10 cellular contexts compared by ENCODE assay signal in genomic region chr7:20270867-20271266, GRCh38. TPM values are rescaled to one million over a fixed set of nuclear protein-coding genes. Genes with fewer than 3 reads are reported as not detected.
DNase-seq lines count a peak whose midpoint lies in the region; ATAC-seq and TF ChIP-seq lines count a peak whose summit lies in the region.
"Had no signal": no experiment of that assay in that cellular context is flagged by ENCODE, and none has a peak within 500 bp of the region (broad histone marks: within the 10 kb centered on the region; RNA-seq: fewer than 3 reads in every experiment).

No MANE protein-coding gene starts in this region.

- in situ Hi-C loops in mammary epithelial cell (cut with MboI; ENCODE audit: low sequenced_read_pairs in 2 of 2): no loop called here

- intact Hi-C loops in breast epithelium (cut with DNase I; ENCODE audit: low total_unique reads) (no loop called here), mammary epithelial cell (cut with micrococcal nuclease) (no loop called here)

- BruUV-seq in mammary epithelial cell (replicated peaks; lab: Mats Ljungman, UMichigan): no TSS peak

- ATAC-seq in GM18870 (IDR thresholded peaks at IDR 0.05; ENCODE audit: unreplicated experiment) (peak; percentile 90), GM21528 (IDR thresholded peaks at IDR 0.05; ENCODE audit: low FRiP score, unreplicated experiment) (peak; percentile 85), HG03103 (IDR thresholded peaks at IDR 0.05; ENCODE audit: low read depth, unreplicated experiment) (peak; percentile 77), gastroesophageal sphincter (no peak)

- no peaks in the 10 kb centered on the region for H3K4me1 ChIP-seq in duodenal mucosa (ENCODE audit: control insufficient read depth in 1 of 2, insufficient read depth in 2 of 2, low read length in 2 of 2)
- no peaks in the 10 kb centered on the region for H3K4me1 ChIP-seq in breast epithelium
- no peaks in the 10 kb centered on the region for H3K4me1 ChIP-seq in mammary epithelial cell (ENCODE audit: insufficient read depth, low read length)
- H3K4me1 ChIP-seq in gastroesophageal sphincter: no peaks in the 10 kb centered on the region
- H3K4me1 ChIP-seq: parathyroid adenoma had no signal

- CTCF ChIA-PET in mammary epithelial cell (lab: Charles Lee; ENCODE audit: low non-redundant PET): interaction anchor here (0.7 kb wide), 1 partner anchor 169 kb away, joined by 7 read pairs; no protein-coding TSS in a partner anchor

- dilution Hi-C loops in mammary epithelial cell (cut with HindIII; ENCODE audit: low sequenced_read_pairs): no loop called here

- H3K36me3 ChIP-seq in duodenal mucosa (ENCODE audit: control insufficient read depth in 1 of 2, insufficient read depth in 2 of 2, low read length in 2 of 2) (no peaks in the 10 kb centered on the region), breast epithelium (no peaks in the 10 kb centered on the region), mammary epithelial cell (ENCODE audit: insufficient read depth, low read length) (no peaks in the 10 kb centered on the region), gastroesophageal sphincter (no peaks in the 10 kb centered on the region)

- no peak for TF ChIP-seq POLR2A in breast epithelium (IDR thresholded peaks at IDR 0.05)
- TF ChIP-seq POLR2A in gastroesophageal sphincter (IDR thresholded peaks at IDR 0.05): no peak

- TF ChIP-seq EP300 in gastroesophageal sphincter (IDR thresholded peaks at IDR 0.05): no peak

- H3K9me3 ChIP-seq in duodenal mucosa (ENCODE audit: control insufficient read depth in 1 of 2, low read length in 2 of 2): no peaks in the 10 kb centered on the region
- no peaks in the 10 kb centered on the region for H3K9me3 ChIP-seq in breast epithelium
- H3K9me3 ChIP-seq in mammary epithelial cell (replicated peaks; ENCODE audit: insufficient read depth, low read length): no peaks in the 10 kb centered on the region
- H3K9me3 ChIP-seq in gastroesophageal sphincter: no peaks in the 10 kb centered on the region

- 84% methylated on average over 2 of the region's 2 CpGs for whole genome bisulfite sequencing in mammary epithelial cell (ENCODE audit: low coverage, missing lambda C conversion rate)
- WGBS in gastroesophageal sphincter (ENCODE audit: low coverage in 1 of 2), 2 donors: 53 to 83% methylated on average over 2 of the region's 2 CpGs

- TF ChIP-seq CTCF in breast epithelium (IDR thresholded peaks at IDR 0.05) (no peak), mammary epithelial cell (conservative IDR thresholded peaks at IDR 0.05 in 1 of 2, IDR thresholded peaks at IDR 0.05 in 1 of 2; ENCODE audit: extremely low read depth in 1 of 2, insufficient read depth in 1 of 2, low read depth in 1 of 2, low read length in 2 of 2) (no peak), gastroesophageal sphincter (IDR thresholded peaks at IDR 0.05) (no peak)

- H3K9ac ChIP-seq in duodenal mucosa (ENCODE audit: low read depth in 1 of 2, low read length in 2 of 2) (no peak overlapping the region), mammary epithelial cell (ENCODE audit: insufficient read depth, low read length) (no peak overlapping the region)
- H3K9ac ChIP-seq: parathyroid adenoma had no signal

- H3K4me2 ChIP-seq in mammary epithelial cell (ENCODE audit: insufficient read depth, low read depth, low read length): no peak overlapping the region

- H2AFZ ChIP-seq in mammary epithelial cell (ENCODE audit: low read depth, low read length): no peak overlapping the region
- H2AFZ ChIP-seq: parathyroid adenoma had no signal

- H3K4me3 ChIP-seq in duodenal mucosa (ENCODE audit: low read depth in 1 of 2, low read length in 2 of 2) (peak overlapping the region; percentile 5 to 11), breast epithelium (no peak overlapping the region), mammary epithelial cell (replicated peaks in 1 of 3; ENCODE audit: insufficient read depth in 1 of 3, low read depth in 2 of 3, low read length in 3 of 3) (no peak overlapping the region), gastroesophageal sphincter (no peak overlapping the region)

- no peaks in the 10 kb centered on the region for H3K79me2 ChIP-seq in mammary epithelial cell (ENCODE audit: insufficient read depth, low read length)
- H3K79me2 ChIP-seq: parathyroid adenoma had no signal

- no peaks in the 10 kb centered on the region for H4K20me1 ChIP-seq in mammary epithelial cell (ENCODE audit: insufficient read depth, low read length)

- DNase-seq in hepatic stellate cell (ENCODE audit: low spot score) (no peak), breast epithelium (ENCODE audit: low spot score in 2 of 2) (no peak), mammary epithelial cell (no peak)
- DNase-seq: activated T-cell treated with anti-CD3 and anti-CD28 coated beads, Interleukin-2, amount 50 U/mL, for 1 hour had no signal

- no peak overlapping the region for H3K27ac ChIP-seq in duodenal mucosa (ENCODE audit: low read depth, low read length)
- no peak overlapping the region for H3K27ac ChIP-seq in breast epithelium
- no peak overlapping the region for H3K27ac ChIP-seq in mammary epithelial cell (ENCODE audit: insufficient read depth, low read depth, low read length)
- no peak overlapping the region for H3K27ac ChIP-seq in gastroesophageal sphincter
- H3K27ac ChIP-seq: parathyroid adenoma had no signal

- no peaks in the 10 kb centered on the region for H3K27me3 ChIP-seq in duodenal mucosa (ENCODE audit: control insufficient read depth in 1 of 2, insufficient read depth in 2 of 2, low read length in 2 of 2)
- H3K27me3 ChIP-seq in breast epithelium: no peaks in the 10 kb centered on the region
- H3K27me3 ChIP-seq in mammary epithelial cell (ENCODE audit: insufficient read depth, low read length): no peaks in the 10 kb centered on the region
- H3K27me3 ChIP-seq in gastroesophageal sphincter: no peaks in the 10 kb centered on the region

RNA-seq across cellular contexts. Expression of gene MACC1, which starts 53.7 kb away (rescaled TPM):
- total RNA-seq in breast epithelium (10 to 100 TPM in 2 of 3 donors, under 1 TPM in 1; 0.32 to 39.4 (median 19.3) TPM), mammary epithelial cell (1 to 10 TPM; 3.0 to 3.2 TPM), gastroesophageal sphincter (1 to 10 TPM in 1 of 4 donors, under 1 TPM in 3; under 0.01 to 2.9 (median 0.25) TPM)
- polyA plus RNA-seq in mammary epithelial cell: 0.51 TPM
- polyA minus RNA-seq in mammary epithelial cell: not detected

RNA-seq across cellular contexts. Expression of gene ITGB8, which starts 59.8 kb away (rescaled TPM):
- total RNA-seq in breast epithelium: 100 to 1,000 TPM in 1 of 3 donors, 10 to 100 TPM in 1, 1 to 10 TPM in 1; 1.6 to 154 (median 52.1) TPM
- 100 to 1,000 TPM in 1 of 2 donors, 10 to 100 TPM in 1; 41.9 to 221 TPM for total RNA-seq in mammary epithelial cell
- 32.3 TPM for polyA plus RNA-seq in mammary epithelial cell
- polyA minus RNA-seq in mammary epithelial cell: 48.6 TPM
- total RNA-seq in gastroesophageal sphincter: 10 to 100 TPM; 16.2 to 34.2 (median 27.1) TPM

Comparison
In these comparisons a context has a peak if more than half of its experiments do, and no peak if none do; other contexts are left out.
1. H3K4me3 ChIP-seq: peak in duodenal mucosa (2 of 2); none in breast epithelium (0 of 3), mammary epithelial cell (0 of 3) and gastroesophageal sphincter (0 of 2).